ENCODE assay signal across 12 cellular contexts in the genomic region with DNA sequence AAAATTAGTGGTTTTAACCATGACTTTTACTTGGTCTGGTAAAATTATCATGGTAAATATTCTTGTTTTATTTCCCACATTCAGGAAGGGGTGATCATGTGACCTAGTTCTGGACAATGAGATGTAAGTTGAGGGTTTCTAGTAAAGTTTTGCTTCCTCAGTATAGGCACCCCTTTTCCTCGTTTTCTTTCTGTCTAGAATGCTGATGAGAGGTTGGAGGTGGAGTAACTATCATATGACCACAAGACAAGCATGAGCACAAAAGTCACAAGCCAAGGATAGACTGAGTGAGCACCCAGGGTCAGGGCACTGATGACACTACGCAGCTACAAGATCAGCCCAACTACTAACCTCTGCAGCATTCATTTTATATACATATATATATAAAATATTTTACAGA. TPM values are rescaled to one million over a fixed set of nuclear protein-coding genes. Genes with fewer than 3 reads are reported as not detected.
DNase-seq lines count a peak whose midpoint lies in the region; ATAC-seq, FAIRE-seq and TF ChIP-seq lines count a peak whose summit lies in the region.
"Had no signal": no experiment of that assay in that cellular context is flagged by ENCODE, and none has a peak within 500 bp of the region (broad histone marks: within the 10 kb centered on the region; RNA-seq: fewer than 3 reads in every experiment).

No MANE protein-coding gene starts in this region.

- in situ Hi-C loops in ACHN (cut with HindIII; ENCODE audit: low pct_ligation_motif_present, low pct_unique_long_range_greater_than_20kb, low sequenced_read_pairs): no loop called here

- H3K36me3 ChIP-seq in HUES6 (ENCODE audit: control insufficient read depth, insufficient read depth, low read length) (no peaks in the 10 kb centered on the region), endothelial cell of umbilical vein (ENCODE audit: control insufficient read depth in 2 of 2, extremely low read depth in 1 of 2, insufficient read depth in 2 of 2, low read length in 2 of 2) (no peaks in the 10 kb centered on the region)

- H3K9ac ChIP-seq in HUES6 (ENCODE audit: low read length): no peak overlapping the region
- peak overlapping the region; percentile 42 for H3K9ac ChIP-seq in endothelial cell of umbilical vein (replicated peaks; ENCODE audit: extremely low read depth, insufficient read depth, low read length)

- dilution Hi-C loops in endothelial cell of umbilical vein (cut with MboI; ENCODE audit: extremely low pct_ligation_motif_present, low sequenced_read_pairs): no loop called here

- DNase-seq in ACHN: peak; percentile 44
- peak; percentile 31 for DNase-seq in endothelial cell of umbilical vein (ENCODE audit: low read depth, low spot score)
- no peak for DNase-seq in mesothelial cell of epicardium (ENCODE audit: low spot score in 2 of 2, unreplicated experiment in 2 of 2)
- no peak for DNase-seq in stimulated activated naive CD4-positive, alpha-beta T cell (lab: John Stamatoyannopoulos, UW)
- no peak for DNase-seq in activated naive CD4-positive, alpha-beta T cell (lab: John Stamatoyannopoulos, UW)
- DNase-seq: cortex of kidney had no signal

- H3K27me3 Mint-ChIP-seq in mesothelial cell of epicardium (ENCODE audit: low read depth): no peaks in the 10 kb centered on the region

- no peak for FAIRE-seq in endothelial cell of umbilical vein (lab: Jason Lieb, UNC)

- POLR2A ChIA-PET in endothelial cell of umbilical vein (lab: Charles Lee): no interaction called here

- CTCF ChIA-PET in endothelial cell of umbilical vein (lab: Charles Lee): interaction anchor here (1.0 kb wide), 1 partner anchor 55 kb away, joined by 4 read pairs; no protein-coding TSS in a partner anchor

- H4K20me1 ChIP-seq in endothelial cell of umbilical vein (replicated peaks; ENCODE audit: control insufficient read depth, extremely low read depth, insufficient read depth, low read length): peaks cover 4% of the 10 kb centered on the region

- H3K9me3 Mint-ChIP-seq in mesothelial cell of epicardium: no peaks in the 10 kb centered on the region
- H3K9me3 Mint-ChIP-seq: CD4-positive, CD25-positive, alpha-beta regulatory T cell had no signal

- H3K79me2 ChIP-seq in endothelial cell of umbilical vein (ENCODE audit: control insufficient read depth, insufficient read depth, low read length): peaks cover 8% of the 10 kb centered on the region

- peak overlapping the region; percentile 55 for H3K4me3 Mint-ChIP-seq in mesothelial cell of epicardium
- H3K4me3 Mint-ChIP-seq: activated CD8-positive, alpha-beta T cell treated with anti-CD3 and anti-CD28 coated beads, Interleukin-2, amount 10 ng/mL, durations not matched to agents 7 days and 5 days; CD4-positive, CD25-positive, alpha-beta regulatory T cell had no signal

- peak overlapping the region; percentile 70 for H3K4me2 ChIP-seq in endothelial cell of umbilical vein (ENCODE audit: insufficient read depth, low read length)

- peak overlapping the region; percentile 62 for H2AFZ ChIP-seq in endothelial cell of umbilical vein (ENCODE audit: low read depth, low read length)

- intact Hi-C loops in endothelial cell of umbilical vein (cut with micrococcal nuclease): no loop called here

- H3K27me3 ChIP-seq in HUES6 (ENCODE audit: control insufficient read depth, insufficient read depth, low read length) (no peaks in the 10 kb centered on the region), endothelial cell of umbilical vein (ENCODE audit: control insufficient read depth in 2 of 2, insufficient read depth in 2 of 2, low read length in 2 of 2) (no peaks in the 10 kb centered on the region)

- no peak overlapping the region for H3K27ac Mint-ChIP-seq in mesothelial cell of epicardium
- H3K27ac Mint-ChIP-seq: activated CD8-positive, alpha-beta T cell treated with anti-CD3 and anti-CD28 coated beads, Interleukin-2, amount 10 ng/mL, durations not matched to agents 7 days and 5 days; CD4-positive, CD25-positive, alpha-beta regulatory T cell had no signal

- peaks cover 13% of the 10 kb centered on the region for H3K4me1 Mint-ChIP-seq in mesothelial cell of epicardium

- TF ChIP-seq CTCF in endothelial cell of umbilical vein (IDR thresholded peaks at IDR 0.05; ENCODE audit: extremely low read depth in 1 of 2, insufficient read depth in 1 of 2, low read depth in 1 of 2, low read length in 2 of 2) (no peak), mesothelial cell of epicardium (IDR thresholded peaks at IDR 0.05; ENCODE audit: unreplicated experiment) (no peak)

- H3K4me1 ChIP-seq in HUES6 (ENCODE audit: control insufficient read depth, insufficient read depth, low read length): peaks cover 3% of the 10 kb centered on the region
- peaks cover 31% of the 10 kb centered on the region for H3K4me1 ChIP-seq in endothelial cell of umbilical vein (ENCODE audit: control insufficient read depth, extremely low read depth, insufficient read depth, low read length)

- no peak for TF ChIP-seq POLR2A in endothelial cell of umbilical vein (IDR thresholded peaks at IDR 0.05; ENCODE audit: low read depth, low read length)

- no peaks in the 10 kb centered on the region for H3K36me3 Mint-ChIP-seq in mesothelial cell of epicardium
- H3K36me3 Mint-ChIP-seq: CD4-positive, CD25-positive, alpha-beta regulatory T cell had no signal

- no peak overlapping the region for H3K27ac ChIP-seq in HUES6 (ENCODE audit: low read depth, low read length)
- no peak overlapping the region for H3K27ac ChIP-seq in endothelial cell of umbilical vein (ENCODE audit: insufficient read depth, low read depth, low read length)

- H3K9me1 ChIP-seq in endothelial cell of umbilical vein (replicated peaks; ENCODE audit: control insufficient read depth, extremely low read depth, insufficient read depth, low read length): no peaks in the 10 kb centered on the region

- ATAC-seq in HG02763 (IDR thresholded peaks at IDR 0.05; ENCODE audit: unreplicated experiment) (no peak), HG03378 (IDR thresholded peaks at IDR 0.05; ENCODE audit: unreplicated experiment) (no peak)
- ATAC-seq: activated CD8-positive, alpha-beta T cell treated with anti-CD3 and anti-CD28 coated beads, Interleukin-2, amount 10 ng/mL, durations not matched to agents 7 days and 5 days; Panc1 had no signal

- peak overlapping the region; percentile 45 for H3K4me3 ChIP-seq in HUES6 (ENCODE audit: low read depth, low read length)
- H3K4me3 ChIP-seq in endothelial cell of umbilical vein (replicated peaks in 1 of 3; ENCODE audit: insufficient read depth in 1 of 3, low read depth in 1 of 3, low read length in 3 of 3): peak overlapping the region in 2 of 3 experiments; percentile 41 to 55

- H3K9me3 ChIP-seq in HUES6 (ENCODE audit: control insufficient read depth, insufficient read depth, low read depth, low read length) (no peaks in the 10 kb centered on the region), endothelial cell of umbilical vein (replicated peaks; ENCODE audit: control insufficient read depth, insufficient read depth, low read length) (no peaks in the 10 kb centered on the region)

- BruUV-seq in endothelial cell of umbilical vein (replicated peaks; lab: Mats Ljungman, UMichigan): no TSS peak

TF ChIP-seq in endothelial cell of umbilical vein, 7 proteins besides CTCF, POLR2A, EP300 and RAD21:
- TF ChIP-seq EZH2 (IDR thresholded peaks at IDR 0.05; ENCODE audit: borderline replicate concordance, low read depth, low read length, severe bottlenecking) (no peak), MYC (IDR thresholded peaks at IDR 0.05; ENCODE audit: low read depth, low read length) (no peak), MAX (IDR thresholded peaks at IDR 0.05; ENCODE audit: insufficient read depth, insufficient read length) (no peak), FOS (IDR thresholded peaks at IDR 0.05; ENCODE audit: borderline replicate concordance, insufficient read depth, low read length) (no peak)
TF ChIP-seq in endothelial cell of umbilical vein: peak in this region for 0.

RNA-seq across cellular contexts. Expression of gene MYO1D, which starts 53.9 kb away (rescaled TPM):
- total RNA-seq in endothelial cell of umbilical vein (85.5 and 101 TPM in 2 replicates), mesothelial cell of epicardium (41.9 to 51.6 TPM (median 48.6 TPM) in 3 replicates)
- polyA plus RNA-seq in endothelial cell of umbilical vein: 34.8 and 37.8 TPM in 2 replicates
- polyA plus RNA-seq in endothelial cell of umbilical vein (2011; cell fraction: cytosol; rRNA removed): 56.3 and 56.6 TPM in 2 replicates
- polyA plus RNA-seq in endothelial cell of umbilical vein (2011; cell fraction: nucleus; rRNA removed): 44.8 and 49.7 TPM in 2 replicates
- polyA plus RNA-seq in endothelial cell of umbilical vein (2012): 69.7 and 82.3 TPM in 2 replicates
- 111 and 138 TPM in 2 replicates for polyA minus RNA-seq in endothelial cell of umbilical vein
- not detected for polyA minus RNA-seq in endothelial cell of umbilical vein (2011; cell fraction: cytosol; rRNA and poly(A)+ RNA removed)
- 149 and 254 TPM in 2 replicates for polyA minus RNA-seq in endothelial cell of umbilical vein (2011; cell fraction: nucleus; rRNA and poly(A)+ RNA removed)

Comparison
In these comparisons a context has a peak if more than half of its experiments do, and no peak if none do; other contexts are left out.
1. DNase-seq: peak in ACHN (single experiment) and endothelial cell of umbilical vein (single experiment); none in mesothelial cell of epicardium (0 of 2), stimulated activated naive CD4-positive, alpha-beta T cell (0 of 6) and activated naive CD4-positive, alpha-beta T cell (0 of 4).